ENCODE assay signal across 12 cellular contexts in genomic region chr1:8118031-8118451, GRCh38.
DNase-seq lines count a peak whose midpoint lies in the region; ATAC-seq, FAIRE-seq and TF ChIP-seq lines count a peak whose summit lies in the region.
"Had no signal": no experiment of that assay in that cellular context is flagged by ENCODE, and none has a peak within 500 bp of the region (broad histone marks: within the 10 kb centered on the region; RNA-seq: fewer than 3 reads in every experiment).

No MANE protein-coding gene starts in this region.

- DNase-seq in EL (peak; percentile 43), SJCRH30 (peak; percentile 33 to 37), islet precursor cell (peak; percentile 97), GM12892 (ENCODE audit: insufficient read length) (no peak)
- no peak for DNase-seq in stimulated activated CD4-positive, alpha-beta T cell treated with anti-CD3 and anti-CD28 coated beads, Interleukin-15, amount 100 ng/mL, for 24 hours
- DNase-seq: activated CD4-positive, alpha-beta T cell treated with anti-CD3 and anti-CD28 coated beads for 4 hours; caudate nucleus; NCI-H1694 treated with DMSO at 0.1 percent for 48 hours had no signal

- no peak for FAIRE-seq in GM12892 (lab: Jason Lieb, UNC)

- no peak for TF ChIP-seq POLR2A in GM12892 (IDR thresholded peaks at IDR 0.05; ENCODE audit: low read depth, low read length)

- H3K27ac ChIP-seq in SJCRH30 (peak overlapping the region; percentile 67), skeletal muscle tissue (ENCODE audit: low read depth, low read length) (peak overlapping the region; percentile 8)

- peaks cover 41% of the 10 kb centered on the region for H3K4me1 ChIP-seq in SJCRH30
- peaks cover 11 to 24% (median 24%) of the 10 kb centered on the region in 3 donors for H3K4me1 ChIP-seq in skeletal muscle tissue (ENCODE audit: control insufficient read depth in 3 of 3, insufficient read depth in 3 of 3, low read length in 3 of 3)

- no peaks in the 10 kb centered on the region for H3K36me3 ChIP-seq in SJCRH30
- no peaks in the 10 kb centered on the region for H3K36me3 ChIP-seq in skeletal muscle tissue (ENCODE audit: control insufficient read depth in 3 of 3, insufficient read depth in 3 of 3, low read length in 3 of 3)

- H3K9me3 ChIP-seq in SJCRH30 (replicated peaks) (no peaks in the 10 kb centered on the region), skeletal muscle tissue (ENCODE audit: control insufficient read depth in 3 of 3, low read length in 3 of 3) (no peaks in the 10 kb centered on the region)

- H3K4me3 ChIP-seq in SJCRH30 = no peak overlapping the region
- no peak overlapping the region for H3K4me3 ChIP-seq in skeletal muscle tissue (ENCODE audit: low read length in 3 of 3)

- no peak for ATAC-seq in GM18870 (IDR thresholded peaks at IDR 0.05; ENCODE audit: unreplicated experiment)
- no peak for ATAC-seq in GM21528 (IDR thresholded peaks at IDR 0.05; ENCODE audit: low FRiP score, unreplicated experiment)
- ATAC-seq: left lobe of liver had no signal

- no peak overlapping the region for H3K9ac ChIP-seq in skeletal muscle tissue (ENCODE audit: low read depth in 1 of 3, low read length in 3 of 3)

- H3K27me3 ChIP-seq in SJCRH30 (no peaks in the 10 kb centered on the region), skeletal muscle tissue (ENCODE audit: control insufficient read depth in 3 of 3, insufficient read depth in 3 of 3, low read length in 3 of 3) (no peaks in the 10 kb centered on the region)

Comparison
In these comparisons a context has a peak if more than half of its experiments do, and no peak if none do; other contexts are left out.
1. DNase-seq: peak in EL (single experiment), SJCRH30 (2 of 2) and islet precursor cell (single experiment); none in GM12892 (single experiment) and stimulated activated CD4-positive, alpha-beta T cell treated with anti-CD3 and anti-CD28 coated beads, Interleukin-15, amount 100 ng/mL, for 24 hours (single experiment).